29 cellular contexts compared by ENCODE assay signal in the genomic region with DNA sequence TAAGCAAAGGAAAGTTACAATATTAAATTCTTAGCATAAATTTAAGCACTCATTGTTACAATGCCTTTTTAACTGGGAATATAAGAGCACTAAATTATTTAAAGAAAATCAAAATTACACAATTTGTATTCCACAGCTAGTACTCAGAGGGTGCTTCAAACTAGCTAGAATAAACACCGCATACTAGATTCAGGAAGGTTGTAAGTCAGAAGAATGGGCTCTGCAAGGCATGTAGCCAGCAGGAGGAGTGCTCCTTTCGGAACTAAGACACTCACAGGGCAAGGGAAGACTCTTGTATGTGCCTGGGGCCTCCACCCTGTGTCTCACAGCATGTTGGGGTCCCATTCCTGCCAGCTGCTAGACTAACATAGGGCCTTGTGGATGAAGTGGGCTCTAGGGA.
"Had no signal": no experiment of that assay in that cellular context is flagged by ENCODE, and none has a peak within 500 bp of the region (broad histone marks: within the 10 kb centered on the region; RNA-seq: fewer than 3 reads in every experiment).

No MANE protein-coding gene starts in this region.

- ATAC-seq: naive thymus-derived CD8-positive, alpha-beta T cell; psoas muscle; right cardiac atrium; right lobe of liver; stimulated activated naive CD8-positive, alpha-beta T cell treated with anti-CD3 and anti-CD28 coated beads, Interleukin-15, amount 100 ng/mL, for 72 hours; stimulated activated naive CD8-positive, alpha-beta T cell treated with anti-CD3 and anti-CD28 coated beads, Interleukin-15, Interleukin-2, amounts not matched to agents 100 U/mL and 50 U/mL, for 24 hours had no signal

- H3K27ac Mint-ChIP-seq: naive B cell; naive thymus-derived CD8-positive, alpha-beta T cell; nephron progenitor cell; progenitor cell of endocrine pancreas; stimulated activated memory B cell treated with anti-CD40 and anti-IgM and Interleukin-4, amounts not matched to agents 10 μg/mL and 1 μg/mL and 100 μg/mL, for 72 hours; stimulated activated naive CD8-positive, alpha-beta T cell treated with anti-CD3 and anti-CD28 coated beads, Interleukin-15, amount 100 ng/mL, for 72 hours; type B pancreatic cell had no signal

- H3K27me3 ChIP-seq: ovary, right lobe of liver, sigmoid colon, suprapubic skin, testis, tibial artery, transverse colon, vagina had no signal

- H3K4me3 Mint-ChIP-seq: naive B cell; naive thymus-derived CD8-positive, alpha-beta T cell; nephron progenitor cell; neural crest cell; stimulated activated memory B cell treated with anti-CD40 and anti-IgM and Interleukin-4, amounts not matched to agents 10 μg/mL and 1 μg/mL and 100 μg/mL, for 72 hours; stimulated activated naive CD8-positive, alpha-beta T cell treated with anti-CD3 and anti-CD28 coated beads, Interleukin-15, amount 100 ng/mL, for 72 hours; type B pancreatic cell had no signal

- H3K9me3 Mint-ChIP-seq: naive B cell; naive thymus-derived CD8-positive, alpha-beta T cell; nephron progenitor cell; neural crest cell; stimulated activated memory B cell treated with anti-CD40 and anti-IgM and Interleukin-4, amounts not matched to agents 10 μg/mL and 1 μg/mL and 100 μg/mL, for 72 hours; stimulated activated naive CD8-positive, alpha-beta T cell treated with anti-CD3 and anti-CD28 coated beads, Interleukin-15, amount 100 ng/mL, for 72 hours; type B pancreatic cell had no signal

- H3K36me3 ChIP-seq: ovary, right lobe of liver, sigmoid colon, suprapubic skin, tibial artery, transverse colon, vagina had no signal

- DNase-seq: naive B cell; naive thymus-derived CD8-positive, alpha-beta T cell; nephron progenitor cell; occipital lobe; ovary; posterior cingulate gyrus; psoas muscle; right cardiac atrium; right lobe of liver; sigmoid colon; small intestine; stimulated activated CD4-positive, alpha-beta T cell treated with anti-CD3 and anti-CD28 coated beads, Interleukin-15, amount 100 ng/mL, for 24 hours; stimulated activated CD4-positive, alpha-beta T cell treated with anti-CD3 and anti-CD28 coated beads, Interleukin-2, amount 100 ng/mL, for 24 hours; stimulated activated CD4-positive, alpha-beta T cell treated with anti-CD3 and anti-CD28 coated beads, Interleukin-2, amount 100 ng/mL, for 48 hours; stimulated activated CD4-positive, alpha-beta T cell treated with anti-CD3 and anti-CD28 coated beads, Interleukin-4, amount 100 ng/mL, for 24 hours; stimulated activated naive CD4-positive, alpha-beta T cell; stimulated activated naive CD8-positive, alpha-beta T cell treated with anti-CD3 and anti-CD28 coated beads, Interleukin-15, amount 100 ng/mL, for 72 hours; stimulated activated naive CD8-positive, alpha-beta T cell treated with anti-CD3 and anti-CD28 coated beads, Interleukin-15, Interleukin-2, amounts not matched to agents 100 U/mL and 50 U/mL, for 24 hours; substantia nigra; testis; tibial artery; transverse colon had no signal

- H3K9ac ChIP-seq: parathyroid adenoma had no signal

- H3K27ac ChIP-seq: ovary, parathyroid adenoma, psoas muscle, right lobe of liver, sigmoid colon, suprapubic skin, testis, tibial artery, transverse colon, vagina had no signal

- H3K36me3 Mint-ChIP-seq: naive B cell; naive thymus-derived CD8-positive, alpha-beta T cell; stimulated activated memory B cell treated with anti-CD40 and anti-IgM and Interleukin-4, amounts not matched to agents 10 μg/mL and 1 μg/mL and 100 μg/mL, for 72 hours; type B pancreatic cell had no signal

- H3K4me1 Mint-ChIP-seq: naive B cell; naive thymus-derived CD8-positive, alpha-beta T cell; nephron progenitor cell; neural crest cell; stimulated activated memory B cell treated with anti-CD40 and anti-IgM and Interleukin-4, amounts not matched to agents 10 μg/mL and 1 μg/mL and 100 μg/mL, for 72 hours; stimulated activated naive CD8-positive, alpha-beta T cell treated with anti-CD3 and anti-CD28 coated beads, Interleukin-15, amount 100 ng/mL, for 72 hours had no signal

- H3K27me3 Mint-ChIP-seq: naive B cell; progenitor cell of endocrine pancreas; stimulated activated memory B cell treated with anti-CD40 and anti-IgM and Interleukin-4, amounts not matched to agents 10 μg/mL and 1 μg/mL and 100 μg/mL, for 72 hours; stimulated activated naive CD8-positive, alpha-beta T cell treated with anti-CD3 and anti-CD28 coated beads, Interleukin-15, amount 100 ng/mL, for 72 hours; type B pancreatic cell had no signal

- H3K4me3 ChIP-seq: ovary, psoas muscle, right lobe of liver, sigmoid colon, suprapubic skin, testis, tibial artery, transverse colon, vagina had no signal

- H3K4me1 ChIP-seq: psoas muscle, right lobe of liver, sigmoid colon, suprapubic skin, testis, tibial artery, transverse colon, vagina had no signal

- H3K9me3 ChIP-seq: ovary, psoas muscle, right lobe of liver, sigmoid colon, suprapubic skin, testis, tibial artery, transverse colon, vagina had no signal

- H3K79me2 ChIP-seq: parathyroid adenoma had no signal
